In the genomic region with DNA sequence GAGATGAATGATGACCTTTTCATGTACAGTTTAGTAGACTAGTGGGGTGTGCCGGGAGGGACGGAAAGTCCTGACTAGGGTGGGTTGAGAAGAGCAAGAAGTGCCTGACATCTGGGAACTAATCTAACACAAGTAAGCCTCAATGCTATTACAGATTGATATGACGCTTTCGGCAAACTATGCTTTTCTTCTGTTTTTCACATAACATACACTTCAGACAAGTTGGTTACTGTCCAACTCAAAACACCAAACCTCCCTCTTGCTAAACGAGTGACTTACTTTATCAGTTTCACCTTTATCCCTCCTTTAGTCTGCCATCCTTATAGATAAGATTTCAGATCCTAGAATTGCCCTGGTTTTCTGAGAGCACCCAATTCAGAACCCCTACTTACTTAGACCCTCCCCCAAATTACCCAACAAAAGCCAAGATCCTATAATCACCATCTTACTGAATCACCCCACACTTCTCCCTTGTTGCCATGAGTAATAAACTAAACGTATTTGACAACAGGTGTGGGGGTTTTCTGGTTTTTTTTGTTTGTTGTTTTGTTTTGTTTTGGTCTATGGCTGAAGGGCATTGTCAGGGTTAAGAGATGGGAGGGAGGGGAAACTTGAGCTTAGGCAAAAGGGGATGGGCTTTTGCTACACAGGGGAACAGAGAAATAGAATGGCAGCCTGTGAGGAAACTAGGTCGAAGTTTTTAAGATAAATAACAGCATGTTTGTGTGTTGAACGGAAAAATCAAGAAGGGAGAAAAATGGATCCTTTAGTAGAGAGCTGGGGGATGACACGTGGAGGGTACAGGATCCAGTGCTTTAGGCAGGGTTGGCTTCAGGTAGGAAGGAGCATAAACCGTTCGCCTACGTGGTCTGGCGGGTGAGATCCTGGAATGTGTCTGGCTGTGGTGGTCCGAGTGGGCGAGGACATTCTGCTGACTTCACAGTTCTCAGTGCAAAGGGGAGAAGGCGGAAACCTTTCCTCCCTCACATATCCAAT, we compare ENCODE assay signal across 8 cellular contexts. TPM values are rescaled to one million over a fixed set of nuclear protein-coding genes. Genes with fewer than 3 reads are reported as not detected.
A peak's percentile ranks its signal among the peaks of the same experiment; 100 is the strongest.
DNase-seq lines count a peak whose midpoint lies in the region; ATAC-seq and TF ChIP-seq lines count a peak whose summit lies in the region.

No MANE protein-coding gene starts in this region.

- H3K4me3 ChIP-seq in BLaER1 (peak overlapping the region; percentile 69; the same call in 1 of the 2 replicates), choroid plexus epithelial cell (ENCODE audit: low read depth, low read length) (peak overlapping the region; percentile 62), lung (peak overlapping the region; percentile 24), uterus (peak overlapping the region; percentile 45 to 64)

- peak in 1 of 2 donors; percentile 5 for TF ChIP-seq POLR2A in uterus (IDR thresholded peaks at IDR 0.05)

- no peaks in the 10 kb centered on the region for H3K9me3 ChIP-seq in BLaER1
- no peaks in the 10 kb centered on the region for H3K9me3 ChIP-seq in lung (ENCODE audit: control insufficient read depth in 2 of 2, insufficient read depth in 1 of 2, low read length in 1 of 2)
- H3K9me3 ChIP-seq in uterus, result no peaks in the 10 kb centered on the region

- TF ChIP-seq CTCF in choroid plexus epithelial cell (conservative IDR thresholded peaks at IDR 0.05; ENCODE audit: low read depth, low read length) (no peak), lung (IDR thresholded peaks at IDR 0.05; ENCODE audit: control extremely low read depth, extremely low read depth) (no peak), uterus (IDR thresholded peaks at IDR 0.05) (no peak), type B pancreatic cell (conservative IDR thresholded peaks at IDR 0.05) (no peak)

- no peak overlapping the region for H3K27ac Mint-ChIP-seq in type B pancreatic cell

- in situ Hi-C loops in KBM-7 (cut with MboI; ENCODE audit: low pct_unique_long_range_greater_than_20kb, low sequenced_read_pairs), result no loop called here

- peaks cover 17% of the 10 kb centered on the region for H3K36me3 ChIP-seq in BLaER1
- peaks cover 0 to 2% of the 10 kb centered on the region in 2 donors for H3K36me3 ChIP-seq in lung (ENCODE audit: control insufficient read depth in 2 of 2, insufficient read depth in 2 of 2, low read length in 2 of 2)
- no peaks in the 10 kb centered on the region for H3K36me3 ChIP-seq in uterus

- 36 to 40% methylated on average over 16 of the region's 16 CpGs for WGBS in lung, 2 donors

- no peak overlapping the region for H3K27ac ChIP-seq in BLaER1
- peak overlapping the region; percentile 7 to 80 for H3K27ac ChIP-seq in lung (ENCODE audit: low read depth in 1 of 2, low read length in 1 of 2)
- peak overlapping the region; percentile 88 to 92 for H3K27ac ChIP-seq in uterus

- no peak overlapping the region for H3K9ac ChIP-seq in BLaER1

- H3K27me3 Mint-ChIP-seq in type B pancreatic cell, result peaks cover 4% of the 10 kb centered on the region

- H3K4me1 Mint-ChIP-seq in type B pancreatic cell (ENCODE audit: unreplicated experiment), result peaks cover 8% of the 10 kb centered on the region

- peaks cover under 1% of the 10 kb centered on the region for H3K36me3 Mint-ChIP-seq in type B pancreatic cell

- intact Hi-C loops in uterus (cut with DNase I; ENCODE audit: low total_unique reads), result no loop called here

- H3K4me2 ChIP-seq in BLaER1, result peak overlapping the region; percentile 77

- no peaks in the 10 kb centered on the region for H3K9me3 Mint-ChIP-seq in type B pancreatic cell

- DNase-seq in KBM-7, result peak; percentile 12
- peak; percentile 66 for DNase-seq in choroid plexus epithelial cell (ENCODE audit: low read depth)
- DNase-seq in lung (ENCODE audit: low spot score), result no peak
- peak in 1 of 2 donors; percentile 36 for DNase-seq in uterus
- DNase-seq in NCI-H2029 (lab: John Stamatoyannopoulos, UW), result no peak
- DNase-seq in type B pancreatic cell (ENCODE audit: extremely low spot score, unreplicated experiment), result no peak

- no peaks in the 10 kb centered on the region for H4K20me1 ChIP-seq in BLaER1

- no peak overlapping the region for H3K4me3 Mint-ChIP-seq in type B pancreatic cell

- H3K27me3 ChIP-seq in BLaER1 (no peaks in the 10 kb centered on the region), lung (ENCODE audit: control insufficient read depth, insufficient read depth) (no peaks in the 10 kb centered on the region), uterus (no peaks in the 10 kb centered on the region)

- H3K4me1 ChIP-seq in BLaER1 (peaks cover 19% of the 10 kb centered on the region), lung (ENCODE audit: control insufficient read depth in 2 of 2, insufficient read depth in 2 of 2, low read length in 2 of 2) (peaks cover 0 to 10% of the 10 kb centered on the region in 2 donors), uterus (peaks cover 0 to 3% of the 10 kb centered on the region in 2 donors)

- ATAC-seq in lung (ENCODE audit: insufficient read depth, low FRiP score) (no peak), HG02798 (IDR thresholded peaks at IDR 0.05; ENCODE audit: poor library complexity, unreplicated experiment) (no peak)

RNA-seq across cellular contexts. Expression of a gene that starts 6.1 kb away (rescaled TPM):
- 100 to 1,000 TPM in 1 of 2 donors, 10 to 100 TPM in 1; 64.3 to 167 TPM for total RNA-seq in lung
- 100 to 1,000 TPM; 194 to 302 TPM for polyA plus RNA-seq in lung
- total RNA-seq in uterus, result 100 to 1,000 TPM in 2 of 4 donors, 10 to 100 TPM in 2; 61.2 to 204 (median 114) TPM
- total RNA-seq in type B pancreatic cell (ENCODE audit: low replicate concordance), result 170 and 173 TPM in 2 replicates

RNA-seq across cellular contexts. Expression of a gene that starts 38.6 kb away (rescaled TPM):
- total RNA-seq in lung (10 to 100 TPM; 56.7 to 83.6 TPM), uterus (100 to 1,000 TPM in 1 of 4 donors, 10 to 100 TPM in 3; 57.4 to 203 (median 78.8) TPM), type B pancreatic cell (ENCODE audit: low replicate concordance) (61.7 and 67.3 TPM in 2 replicates)
- polyA plus RNA-seq in lung, result 10 to 100 TPM; 53.8 to 77.9 TPM

RNA-seq across cellular contexts. Expression of a gene that starts 59.8 kb away (rescaled TPM):
- 10 to 100 TPM; 21.5 to 49.3 TPM for total RNA-seq in lung
- polyA plus RNA-seq in lung, result 1 to 10 TPM; 7.3 to 8.9 TPM
- total RNA-seq in uterus, result 10 to 100 TPM in 2 of 4 donors, 1 to 10 TPM in 2; 8.2 to 37.5 (median 21.0) TPM
- 21.9 and 24.9 TPM in 2 replicates for total RNA-seq in type B pancreatic cell (ENCODE audit: low replicate concordance)

Comparison
In these comparisons a context has a peak if more than half of its experiments do, and no peak if none do; other contexts are left out.
1. DNase-seq: peak in KBM-7 (single experiment) and choroid plexus epithelial cell (single experiment); none in lung (single experiment), NCI-H2029 (single experiment) and type B pancreatic cell (single experiment).
2. Peak in every context shown above with its lines, with median percentiles within 50 percentile points of each other: H3K4me3 ChIP-seq.